11 cellular contexts compared by ENCODE assay signal in genomic region chr20:46348231-46348803, GRCh38. TPM values are rescaled to one million over a fixed set of nuclear protein-coding genes. Genes with fewer than 3 reads are reported as not detected.
DNase-seq lines count a peak whose midpoint lies in the region; ATAC-seq, FAIRE-seq and TF ChIP-seq lines count a peak whose summit lies in the region.
"Had no signal": no experiment of that assay in that cellular context is flagged by ENCODE, and none has a peak within 500 bp of the region (broad histone marks: within the 10 kb centered on the region; RNA-seq: fewer than 3 reads in every experiment).

No MANE protein-coding gene starts in this region.

- no peak overlapping the region for H3K4ac ChIP-seq in trophoblast cell (ENCODE audit: low read depth, low read length)

- peaks cover 0 to 59% of the 10 kb centered on the region in 2 donors for H3K36me3 ChIP-seq in left lung
- peaks cover 9 to 10% of the 10 kb centered on the region in 2 experiments for H3K36me3 ChIP-seq in trophoblast cell (ENCODE audit: control insufficient read depth in 1 of 2, insufficient read depth in 2 of 2, low read length in 2 of 2)
- H3K36me3 ChIP-seq in small intestine (ENCODE audit: control insufficient read depth in 2 of 2, insufficient read depth in 2 of 2, low read length in 2 of 2): peaks cover 0 to 4% of the 10 kb centered on the region in 2 donors

- intact Hi-C loops in left lung (cut with DNase I): no loop called here
- intact Hi-C loops in posterior vena cava (cut with DNase I): loop anchor here in 1 of 2 donors (10.0 kb wide), 1 partner anchor 214 kb away; no protein-coding TSS in a partner anchor

- no peak overlapping the region for H2AFZ ChIP-seq in trophoblast cell (ENCODE audit: insufficient read depth, low read length, poor library complexity)

- H3K23ac ChIP-seq in trophoblast cell (ENCODE audit: low read length): no peak overlapping the region

- H3K9me3 ChIP-seq in left lung (no peaks in the 10 kb centered on the region), trophoblast cell (ENCODE audit: insufficient read depth, low read depth, low read length) (no peaks in the 10 kb centered on the region), small intestine (ENCODE audit: control insufficient read depth, low read depth) (no peaks in the 10 kb centered on the region)
- H3K9me3 ChIP-seq: mucosa of descending colon had no signal

- H2BK12ac ChIP-seq in trophoblast cell (ENCODE audit: low read length): no peak overlapping the region

- H3K4me3 ChIP-seq in AG10803 (ENCODE audit: low read length) (no peak overlapping the region), left lung (no peak overlapping the region), trophoblast cell (ENCODE audit: low read depth, low read length) (no peak overlapping the region), small intestine (ENCODE audit: low read depth in 1 of 2, low read length in 2 of 2) (no peak overlapping the region)
- H3K4me3 ChIP-seq: mucosa of descending colon had no signal

- no peak overlapping the region for H2BK120ac ChIP-seq in trophoblast cell (ENCODE audit: insufficient read depth, low read length, poor library complexity)

- DNase-seq in AG10803 (ENCODE audit: low read depth) (peak; percentile 33), NCI-H1417 treated with DMSO at 0.1 percent for 48 hours (lab: John Stamatoyannopoulos, UW) (peak; percentile 54), cerebellum (ENCODE audit: low spot score) (peak; percentile 64), left lung (no peak), trophoblast cell (no peak), small intestine (no peak), posterior vena cava (ENCODE audit: low spot score) (no peak)
- DNase-seq in stimulated activated naive CD4-positive, alpha-beta T cell treated with Interleukin-2 at 50 U/mL for 16 hours (lab: John Stamatoyannopoulos, UW): no peak

- H3K4me1 ChIP-seq in left lung (peaks cover 0 to 17% of the 10 kb centered on the region in 2 donors), trophoblast cell (ENCODE audit: control insufficient read depth in 1 of 2, insufficient read depth in 2 of 2, low read length in 2 of 2) (peaks cover 9 to 12% of the 10 kb centered on the region in 2 experiments), small intestine (ENCODE audit: control insufficient read depth in 2 of 2, insufficient read depth in 1 of 2, low read depth in 1 of 2, low read length in 1 of 2) (no peaks in the 10 kb centered on the region)

- no peak overlapping the region for H4K91ac ChIP-seq in trophoblast cell (ENCODE audit: low read depth, low read length)

- peak; percentile 19 for ATAC-seq in left lung

- H3K18ac ChIP-seq in trophoblast cell (ENCODE audit: low read length): no peak overlapping the region

- TF ChIP-seq CTCF in AG10803 (conservative IDR thresholded peaks at IDR 0.05; ENCODE audit: low read length) (peak; percentile 44), left lung (IDR thresholded peaks at IDR 0.05) (no peak)

- no peak overlapping the region for H3K9ac ChIP-seq in trophoblast cell (ENCODE audit: low read length)

- no peak overlapping the region for H3K4me2 ChIP-seq in trophoblast cell (ENCODE audit: low read length)

- H3K27me3 ChIP-seq in left lung (peaks cover 4 to 6% of the 10 kb centered on the region in 2 donors), trophoblast cell (ENCODE audit: insufficient read depth, low read length) (no peaks in the 10 kb centered on the region), small intestine (ENCODE audit: control insufficient read depth in 2 of 2, insufficient read depth in 2 of 2, low read length in 2 of 2) (peaks cover 0 to 3% of the 10 kb centered on the region in 2 donors)

- no CpG with 5 or more reads among the region's 17 CpGs for WGBS in trophoblast cell (ENCODE audit: extremely low coverage, insufficient coverage, insufficient read length)
- WGBS in small intestine, 3 donors: 64 to 74% (median 72%) methylated on average over 17 of the region's 17 CpGs

- H3K79me2 ChIP-seq in trophoblast cell (ENCODE audit: control insufficient read depth, insufficient read depth, low read length, poor library complexity): no peaks in the 10 kb centered on the region

- no peak overlapping the region for H2BK5ac ChIP-seq in trophoblast cell (ENCODE audit: low read depth, low read length, poor library complexity)

- no peak overlapping the region for H2AK5ac ChIP-seq in trophoblast cell (ENCODE audit: low read length)

- peaks cover 6% of the 10 kb centered on the region for H3K79me1 ChIP-seq in trophoblast cell (ENCODE audit: low read length)

- H3K14ac ChIP-seq in trophoblast cell (ENCODE audit: low read length): no peak overlapping the region

- no peak overlapping the region for H3K27ac ChIP-seq in left lung
- H3K27ac ChIP-seq in trophoblast cell (ENCODE audit: low read depth, low read length): no peak overlapping the region
- H3K27ac ChIP-seq in small intestine (ENCODE audit: low read depth in 1 of 2, low read length in 1 of 2): no peak overlapping the region

- H4K12ac ChIP-seq in trophoblast cell (ENCODE audit: low read depth, low read length): no peak overlapping the region

- no peak overlapping the region for H4K8ac ChIP-seq in trophoblast cell (ENCODE audit: low read depth, low read length)

- FAIRE-seq in small intestine (lab: Jason Lieb, UNC): no peak

RNA-seq across cellular contexts. Expression of gene CDH22, which starts 40.0 kb away (rescaled TPM):
- total RNA-seq in cerebellum (3.1 TPM), left lung (under 1 TPM in 1 of 2 donors, not detected in 1; 0.26 TPM), posterior vena cava (under 1 TPM; 0.28 to 0.29 TPM)
- polyA plus RNA-seq in trophoblast cell (2013): 0.01 TPM in 1 of 2 replicates, not detected in the other
- polyA plus RNA-seq in small intestine: under 1 TPM in 1 of 3 donors, not detected in 2; 0.84 TPM
- total RNA-seq: activated naive CD8-positive, alpha-beta T cell treated with anti-CD3 and anti-CD28 coated beads, Interleukin-2, amount 10 ng/mL, durations not matched to agents 7 days and 5 days; Calu3 had no signal

RNA-seq across cellular contexts. Expression of gene ELMO2, which starts 58.1 kb away (rescaled TPM):
- 57.5 TPM for total RNA-seq in cerebellum
- 10 to 100 TPM; 56.2 to 58.3 TPM for total RNA-seq in left lung
- polyA plus RNA-seq in trophoblast cell (2013): 19.9 and 20.1 TPM in 2 replicates
- 10 to 100 TPM; 13.2 to 23.9 (median 17.3) TPM for polyA plus RNA-seq in small intestine
- total RNA-seq in posterior vena cava: 10 to 100 TPM; 43.6 to 48.9 TPM

Comparison
In these comparisons a context has a peak if more than half of its experiments do, and no peak if none do; other contexts are left out.
1. DNase-seq: peak in AG10803 (single experiment), NCI-H1417 treated with DMSO at 0.1 percent for 48 hours (single experiment) and cerebellum (single experiment); none in left lung (0 of 2), stimulated activated naive CD4-positive, alpha-beta T cell treated with Interleukin-2 at 50 U/mL for 16 hours (single experiment), trophoblast cell (0 of 2), small intestine (single experiment) and posterior vena cava (single experiment).